19 cellular contexts compared by ENCODE assay signal in genomic region chr7:27516415-27516814, GRCh38.
DNase-seq lines count a peak whose midpoint lies in the region; ATAC-seq and TF ChIP-seq lines count a peak whose summit lies in the region.
"Had no signal": no experiment of that assay in that cellular context is flagged by ENCODE, and none has a peak within 500 bp of the region (broad histone marks: within the 10 kb centered on the region; RNA-seq: fewer than 3 reads in every experiment).

No MANE protein-coding gene starts in this region.

- intact Hi-C loops in PC-3 (cut with micrococcal nuclease): no loop called here

- H2AFZ ChIP-seq in GM23338: no peak overlapping the region
- no peak overlapping the region for H2AFZ ChIP-seq in PC-3 (ENCODE audit: low read length)

- in situ Hi-C loops in G401 (cut with HindIII; ENCODE audit: low sequenced_read_pairs): no loop called here

- H3K4me3 Mint-ChIP-seq in GM23338 (no peak overlapping the region), T-helper 17 cell (no peak overlapping the region)
- H3K4me3 Mint-ChIP-seq: CD14-positive monocyte had no signal

- H3K9ac ChIP-seq in HUES6 (ENCODE audit: low read length) (peak overlapping the region; percentile 6), PC-3 (ENCODE audit: low read length) (no peak overlapping the region)

- no peaks in the 10 kb centered on the region for H3K9me3 Mint-ChIP-seq in GM23338
- H3K9me3 Mint-ChIP-seq: CD14-positive monocyte had no signal

- H3K27me3 ChIP-seq in GM23338 (ENCODE audit: insufficient read depth): peaks cover 25% of the 10 kb centered on the region
- no peaks in the 10 kb centered on the region for H3K27me3 ChIP-seq in HUES6 (ENCODE audit: control insufficient read depth, insufficient read depth, low read length)
- no peaks in the 10 kb centered on the region for H3K27me3 ChIP-seq in PC-3 (ENCODE audit: low read length)

- H3K27ac Mint-ChIP-seq in GM23338 (no peak overlapping the region), T-helper 17 cell (peak overlapping the region; percentile 43)
- H3K27ac Mint-ChIP-seq: CD14-positive monocyte had no signal

- H3K4me1 ChIP-seq in GM23338 (ENCODE audit: insufficient read depth) (peaks cover 15% of the 10 kb centered on the region), HUES6 (ENCODE audit: control insufficient read depth, insufficient read depth, low read length) (peaks cover 20% of the 10 kb centered on the region), PC-3 (ENCODE audit: insufficient read depth, low read length) (no peaks in the 10 kb centered on the region)

- POLR2A ChIA-PET in PC-3 (lab: Charles Lee; ENCODE audit: unreplicated experiment): no interaction called here

- H3K36me3 ChIP-seq in GM23338 (ENCODE audit: insufficient read depth) (no peaks in the 10 kb centered on the region), HUES6 (ENCODE audit: control insufficient read depth, insufficient read depth, low read length) (no peaks in the 10 kb centered on the region), PC-3 (ENCODE audit: low read depth, low read length) (no peaks in the 10 kb centered on the region)
- H3K36me3 ChIP-seq: HAP-1 had no signal

- no peaks in the 10 kb centered on the region; the same call in 1 of the 2 replicates for H3F3A ChIP-seq in GM23338 (replicated peaks; ENCODE audit: low read depth)
- H3F3A ChIP-seq in PC-3 (ENCODE audit: low read length, unreplicated experiment): no peaks in the 10 kb centered on the region

- BruUV-seq in PC-3 (replicated peaks; lab: Mats Ljungman, UMichigan): no TSS peak

- H3K4me3 ChIP-seq in GM23338: no peak overlapping the region
- H3K4me3 ChIP-seq in HUES6 (ENCODE audit: low read depth, low read length): no peak overlapping the region
- H3K4me3 ChIP-seq in PC-3 (ENCODE audit: low read length): no peak overlapping the region
- H3K4me3 ChIP-seq: HAP-1, K562 had no signal

- H3K9me2 ChIP-seq in GM23338 (ENCODE audit: insufficient read depth): no peaks in the 10 kb centered on the region
- H3K9me2 ChIP-seq in PC-3 (replicated peaks; ENCODE audit: low read length): no peaks in the 10 kb centered on the region

- H3K27ac ChIP-seq in GM23338 (ENCODE audit: low read depth) (no peak overlapping the region), HUES6 (ENCODE audit: low read depth, low read length) (no peak overlapping the region; the same call in 1 of the 2 replicates), PC-3 (ENCODE audit: low read length) (no peak overlapping the region)

- H3K27me3 Mint-ChIP-seq in GM23338 (ENCODE audit: insufficient read depth, low read depth, poor library complexity): peaks cover 4% of the 10 kb centered on the region
- H3K27me3 Mint-ChIP-seq in T-helper 17 cell: no peaks in the 10 kb centered on the region

- H3K4me1 Mint-ChIP-seq in GM23338: peaks cover 16% of the 10 kb centered on the region
- peaks cover 3% of the 10 kb centered on the region for H3K4me1 Mint-ChIP-seq in T-helper 17 cell
- H3K4me1 Mint-ChIP-seq: CD14-positive monocyte had no signal

- TF ChIP-seq CTCF in GM23338 (conservative IDR thresholded peaks at IDR 0.05; ENCODE audit: low read depth in 2 of 2) (no peak), PC-3 (conservative IDR thresholded peaks at IDR 0.05; ENCODE audit: low read depth, low read length) (no peak)

- H3K79me2 ChIP-seq in GM23338 (replicated peaks; ENCODE audit: insufficient read depth): no peaks in the 10 kb centered on the region
- no peaks in the 10 kb centered on the region for H3K79me2 ChIP-seq in PC-3 (ENCODE audit: low read length)

- peaks cover 9% of the 10 kb centered on the region; the same call in 1 of the 2 replicates for H4K20me1 ChIP-seq in GM23338 (replicated peaks; ENCODE audit: insufficient read depth)
- H4K20me1 ChIP-seq in PC-3 (ENCODE audit: low read length): no peaks in the 10 kb centered on the region

- CTCF ChIA-PET in PC-3 (lab: Charles Lee): no interaction called here

- DNase-seq in GM23338 (ENCODE audit: low spot score) (peak; percentile 29), T-helper 17 cell (no peak), left kidney (ENCODE audit: low read depth, low spot score) (peak; percentile 22), G401 (ENCODE audit: low spot score) (no peak), PC-3 (no peak)
- DNase-seq: ACHN, AML-193, DMS 273 treated with DMSO at 0.1 percent for 48 hours, EL, NCI-H1436, NCI-H2029 treated with DMSO at 0.1 percent for 48 hours, NCI-H774, SHP77 had no signal

- H3K4me2 ChIP-seq in GM23338 (peak overlapping the region; percentile 64), PC-3 (ENCODE audit: low read length) (no peak overlapping the region)

- ATAC-seq in GM23338: peak; percentile 43
- no peak for ATAC-seq in T-helper 17 cell
- ATAC-seq in PC-3: no peak
- no peak for ATAC-seq in GM18907 (IDR thresholded peaks at IDR 0.05; ENCODE audit: unreplicated experiment)
- ATAC-seq: K562, SK-N-SH treated with all-trans-retinoic acid at 6 μM for 48 hours had no signal

- H3K9me3 ChIP-seq in HUES6 (ENCODE audit: control insufficient read depth, insufficient read depth, low read depth, low read length) (no peaks in the 10 kb centered on the region), T-helper 17 cell (ENCODE audit: control insufficient read depth, low read length, poor library complexity, severe bottlenecking) (no peaks in the 10 kb centered on the region), PC-3 (ENCODE audit: low read length) (no peaks in the 10 kb centered on the region)
- H3K9me3 ChIP-seq: HAP-1 had no signal

- no peaks in the 10 kb centered on the region for H3K36me3 Mint-ChIP-seq in GM23338 (ENCODE audit: low read depth)
- H3K36me3 Mint-ChIP-seq in T-helper 17 cell (ENCODE audit: low read depth): no peaks in the 10 kb centered on the region

TF ChIP-seq in GM23338, 12 proteins besides CTCF, POLR2A, EP300 and RAD21 (continues in another document):
- TF ChIP-seq CREB1 (CRISPR knock-in tag; IDR thresholded peaks at IDR 0.05; ENCODE audit: low read depth) (no peak), JUNB (IDR thresholded peaks at IDR 0.05; ENCODE audit: unreplicated experiment) (no peak), ETS1 (IDR thresholded peaks at IDR 0.05) (no peak), REST (IDR thresholded peaks at IDR 0.05; ENCODE audit: unreplicated experiment) (no peak)

Comparison
In these comparisons a context has a peak if more than half of its experiments do, and no peak if none do; other contexts are left out.
1. DNase-seq: peak in GM23338 (single experiment) and left kidney (single experiment); none in T-helper 17 cell (0 of 3), G401 (single experiment) and PC-3 (single experiment).